17 cellular contexts compared by ENCODE assay signal in the genomic region with DNA sequence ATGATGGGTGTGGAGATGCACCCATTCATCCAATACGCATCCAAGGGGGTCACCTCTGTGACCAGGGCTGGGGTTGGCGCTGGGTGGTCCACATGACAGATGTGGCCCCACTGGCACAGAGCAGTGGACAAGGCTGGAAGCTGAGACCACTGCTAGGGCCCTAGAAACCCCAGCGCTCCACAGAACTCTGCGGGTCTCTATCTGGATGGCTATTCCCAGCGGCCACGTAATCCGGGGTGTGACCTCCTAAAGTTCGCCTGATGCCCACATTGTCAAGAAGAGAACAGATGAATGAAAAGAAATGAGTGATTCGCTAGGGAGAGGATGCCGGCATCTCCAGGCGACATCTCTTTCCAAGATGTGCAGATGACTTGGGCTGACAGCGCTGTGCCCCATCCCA. TPM values are rescaled to one million over a fixed set of nuclear protein-coding genes. Genes with fewer than 3 reads are reported as not detected.
DNase-seq lines count a peak whose midpoint lies in the region; ATAC-seq and TF ChIP-seq lines count a peak whose summit lies in the region.
"Had no signal": no experiment of that assay in that cellular context is flagged by ENCODE, and none has a peak within 500 bp of the region (broad histone marks: within the 10 kb centered on the region; RNA-seq: fewer than 3 reads in every experiment).

No MANE protein-coding gene starts in this region.

- TF ChIP-seq CTCF in neural progenitor cell (IDR thresholded peaks at IDR 0.05) = no peak
- TF ChIP-seq CTCF in smooth muscle cell (IDR thresholded peaks at IDR 0.05; ENCODE audit: borderline replicate concordance, insufficient read depth, poor library complexity, severe bottlenecking) = no peak

- H4K20me1 ChIP-seq in BLaER1 (no peaks in the 10 kb centered on the region), neural progenitor cell (ENCODE audit: low read depth) (no peaks in the 10 kb centered on the region), smooth muscle cell (ENCODE audit: low read depth) (no peaks in the 10 kb centered on the region)

- no peak for ATAC-seq in GM18511 (IDR thresholded peaks at IDR 0.05; ENCODE audit: unreplicated experiment)
- ATAC-seq: GM12878, GM23338 had no signal

- WGBS in thymus = 94% methylated on average over 12 of the region's 12 CpGs
- 92% methylated on average over 12 of the region's 12 CpGs for WGBS in smooth muscle cell (ENCODE audit: low lambda C conversion rate)

- H3K79me2 ChIP-seq in neural progenitor cell (ENCODE audit: low read depth) (no peaks in the 10 kb centered on the region), smooth muscle cell (ENCODE audit: low read depth) (no peaks in the 10 kb centered on the region)

- peaks cover 7% of the 10 kb centered on the region for H3K36me3 Mint-ChIP-seq in neural progenitor cell

- H2AFZ ChIP-seq in neural progenitor cell (replicated peaks) = no peak overlapping the region
- no peak overlapping the region for H2AFZ ChIP-seq in smooth muscle cell (ENCODE audit: low read depth)
- H2AFZ ChIP-seq: GM23338 had no signal

- H3K9me3 ChIP-seq in BLaER1 (no peaks in the 10 kb centered on the region), neural progenitor cell (ENCODE audit: low read depth) (no peaks in the 10 kb centered on the region), thymus (ENCODE audit: control insufficient read depth) (no peaks in the 10 kb centered on the region), smooth muscle cell (replicated peaks; ENCODE audit: low read depth) (no peaks in the 10 kb centered on the region)

- H3K27me3 Mint-ChIP-seq in neural progenitor cell (ENCODE audit: insufficient read depth, low read depth) = no peaks in the 10 kb centered on the region
- H3K27me3 Mint-ChIP-seq: CD4-positive, alpha-beta T cell had no signal

- H3K4me1 Mint-ChIP-seq in neural progenitor cell = no peaks in the 10 kb centered on the region

- no peak overlapping the region for H3K4me3 Mint-ChIP-seq in neural progenitor cell
- H3K4me3 Mint-ChIP-seq: CD4-positive, alpha-beta T cell; GM23338 had no signal

- peak overlapping the region; percentile 4 for H3K27ac Mint-ChIP-seq in neural progenitor cell
- H3K27ac Mint-ChIP-seq: CD4-positive, alpha-beta T cell; GM23338 had no signal

- H3F3A ChIP-seq in neural progenitor cell (ENCODE audit: low read depth) = no peaks in the 10 kb centered on the region
- no peaks in the 10 kb centered on the region for H3F3A ChIP-seq in smooth muscle cell (ENCODE audit: low read depth)

- peak overlapping the region; percentile 71 for H3K4me2 ChIP-seq in BLaER1
- H3K4me2 ChIP-seq in neural progenitor cell = no peak overlapping the region
- no peak overlapping the region for H3K4me2 ChIP-seq in smooth muscle cell
- H3K4me2 ChIP-seq: GM23338 had no signal

- no peak for DNase-seq in Jurkat, Clone E6-1 (ENCODE audit: low read depth, low spot score)
- no peak for DNase-seq in neural progenitor cell (ENCODE audit: low spot score)
- no peak for DNase-seq in smooth muscle cell (lab: John Stamatoyannopoulos, UW; ENCODE audit: unreplicated experiment)
- no peak for DNase-seq in NOMO-1 (lab: John Stamatoyannopoulos, UW; ENCODE audit: unreplicated experiment in 2 of 2)
- DNase-seq: 8988T; AML-193; C1 segment of cervical spinal cord; Calu3; CD4-positive, alpha-beta T cell; DMS 273 treated with DMSO at 0.1 percent for 48 hours; H7 had no signal

- H3K9ac ChIP-seq in BLaER1 (no peak overlapping the region), neural progenitor cell (no peak overlapping the region), smooth muscle cell (ENCODE audit: low read depth) (no peak overlapping the region)

- H3K27me3 ChIP-seq in BLaER1 (no peaks in the 10 kb centered on the region), neural progenitor cell (no peaks in the 10 kb centered on the region), thymus (ENCODE audit: control insufficient read depth, insufficient read depth) (no peaks in the 10 kb centered on the region), smooth muscle cell (ENCODE audit: low read depth) (no peaks in the 10 kb centered on the region)

- H3K4me3 ChIP-seq in BLaER1 (no peak overlapping the region), neural progenitor cell (no peak overlapping the region), thymus (ENCODE audit: low read length) (no peak overlapping the region), smooth muscle cell (no peak overlapping the region)
- H3K4me3 ChIP-seq in Jurkat, Clone E6-1 (ENCODE audit: low read length) = peak overlapping the region; percentile 5; the same call in 1 of the 2 replicates
- H3K4me3 ChIP-seq: GM12878, GM23338 had no signal

- H3K4me1 ChIP-seq in BLaER1 (peaks cover 62% of the 10 kb centered on the region), neural progenitor cell (no peaks in the 10 kb centered on the region), thymus (ENCODE audit: control insufficient read depth, insufficient read depth, low read length) (peaks cover 17% of the 10 kb centered on the region), smooth muscle cell (ENCODE audit: low read depth) (no peaks in the 10 kb centered on the region)

- no peaks in the 10 kb centered on the region for H3K9me3 Mint-ChIP-seq in neural progenitor cell
- H3K9me3 Mint-ChIP-seq: CD4-positive, alpha-beta T cell; GM23338 had no signal

- H3K27ac ChIP-seq in BLaER1 (peak overlapping the region; percentile 67), neural progenitor cell (no peak overlapping the region), thymus (ENCODE audit: low read depth) (peak overlapping the region; percentile 19), smooth muscle cell (ENCODE audit: low read depth) (no peak overlapping the region)

- H3K36me3 ChIP-seq in BLaER1 = peaks cover 44% of the 10 kb centered on the region
- H3K36me3 ChIP-seq in neural progenitor cell = no peaks in the 10 kb centered on the region
- H3K36me3 ChIP-seq in thymus (ENCODE audit: control insufficient read depth, insufficient read depth) = peaks cover 49% of the 10 kb centered on the region
- H3K36me3 ChIP-seq in smooth muscle cell (ENCODE audit: low read depth) = no peaks in the 10 kb centered on the region

RNA-seq across cellular contexts. Expression of a gene that starts 55.2 kb away (rescaled TPM):
- polyA plus RNA-seq in Jurkat, Clone E6-1 (2012; ENCODE audit: insufficient read depth, insufficient read length) = 6.4 TPM
- total RNA-seq in neural progenitor cell (ENCODE audit: low replicate concordance) (9.0 and 10.4 TPM in 2 replicates), smooth muscle cell (5.4 and 6.8 TPM in 2 replicates)
- polyA plus RNA-seq in thymus (6.1 TPM), smooth muscle cell (2.0 and 5.9 TPM in 2 replicates)

RNA-seq across cellular contexts. Expression of a gene that starts 57.1 kb away (rescaled TPM):
- 3.5 TPM for polyA plus RNA-seq in Jurkat, Clone E6-1 (2012; ENCODE audit: insufficient read depth, insufficient read length)
- total RNA-seq in neural progenitor cell (ENCODE audit: low replicate concordance) = 1.3 and 2.3 TPM in 2 replicates
- polyA plus RNA-seq in thymus = 9.3 TPM
- total RNA-seq in smooth muscle cell = 2.6 and 3.7 TPM in 2 replicates
- polyA plus RNA-seq in smooth muscle cell = 1.1 and 7.4 TPM in 2 replicates
- total RNA-seq: G401 had no signal
- polyA plus RNA-seq: GM12878 had no signal

Comparison
In these comparisons a context has a peak if more than half of its experiments do, and no peak if none do; other contexts are left out.
1. H3K27ac ChIP-seq: peak in BLaER1 (single experiment) and thymus (single experiment); none in neural progenitor cell (single experiment) and smooth muscle cell (single experiment).